In genomic region chr20:4117341-4117740, GRCh38 we compare ENCODE assay signal across 38 cellular contexts. TPM values are rescaled to one million over a fixed set of nuclear protein-coding genes. Genes with fewer than 3 reads are reported as not detected.
"Had no signal": no experiment of that assay in that cellular context is flagged by ENCODE, and none has a peak within 500 bp of the region (broad histone marks: within the 10 kb centered on the region; RNA-seq: fewer than 3 reads in every experiment).

No MANE protein-coding gene starts in this region.

- H3K4me3 ChIP-seq: ascending aorta, cardiac muscle cell had no signal

- H3K4me3 Mint-ChIP-seq: activated B cell treated with CpG ODN at 0.5 μM for 24 hours; activated CD4-positive, alpha-beta memory T cell treated with anti-CD3 and anti-CD28 coated beads for 36 hours; activated CD4-positive, alpha-beta T cell treated with anti-CD3 and anti-CD28 coated beads, Interleukin-2, amount 10 ng/mL, durations not matched to agents 24 days and 14 days; activated CD8-positive, alpha-beta T cell treated with anti-CD3 and anti-CD28 coated beads for 36 hours; activated naive CD4-positive, alpha-beta T cell treated with anti-CD3 and anti-CD28 coated beads for 36 hours; activated naive CD8-positive, alpha-beta T cell treated with anti-CD3 and anti-CD28 coated beads for 36 hours; activated T-cell treated with anti-CD3 and anti-CD28 coated beads, Interleukin-2, amount 50 U/mL, for 4 hours; activated T-cell treated with anti-CD3 and anti-CD28 coated beads, Interleukin-2, amount 50 U/mL, for 72 hours; activated T-helper 1 cell treated with anti-CD3 and anti-CD28 coated beads, Interleukin-12 subunit alpha, Interleukin-12 subunit beta, Interleukin-2, Interleukin-4 antibody, amounts not matched to agents 30 ng/mL and 10 ng/mL and 1 ng/mL, durations not matched to agents 14 hours and 24 hours and 36 hours; activated T-helper 17 cell treated with anti-CD3 and anti-CD28 coated beads, Interleukin-2, amount 50 U/mL, for 72 hours; brain; central memory CD8-positive, alpha-beta T cell; T-helper 1 cell treated with Interleukin-12 subunit alpha and Interleukin-12 subunit beta and Interleukin-4 antibody, amounts not matched to agents 30 μg/mL and 1 μg/mL, for 36 hours; T-helper 2 cell treated with Interferon-gamma antibody and Interleukin-4, amounts not matched to agents 5 μg/mL and 100 μg/mL, for 36 hours had no signal

- H3K4me1 Mint-ChIP-seq: central memory CD8-positive, alpha-beta T cell had no signal

- H3K27ac ChIP-seq: ascending aorta, cardiac muscle cell, VCaP had no signal

- H3K36me3 ChIP-seq: ascending aorta, cardiac muscle cell had no signal

- ATAC-seq: activated CD8-positive, alpha-beta T cell treated with anti-CD3 and anti-CD28 coated beads for 36 hours; activated naive CD4-positive, alpha-beta T cell treated with anti-CD3 and anti-CD28 coated beads, Interleukin-2, amount 50 U/mL, for 72 hours; activated T-cell treated with anti-CD3 and anti-CD28 coated beads, Interleukin-2, amount 50 U/mL, for 4 hours; activated T-cell treated with anti-CD3 and anti-CD28 coated beads, Interleukin-2, amount 50 U/mL, for 72 hours; activated T-helper 17 cell treated with anti-CD3 and anti-CD28 coated beads, Interleukin-2, amount 50 U/mL, for 72 hours had no signal

- H3K27ac Mint-ChIP-seq: activated B cell treated with CpG ODN at 0.5 μM for 24 hours; activated CD4-positive, alpha-beta memory T cell treated with anti-CD3 and anti-CD28 coated beads for 36 hours; activated CD4-positive, alpha-beta T cell treated with anti-CD3 and anti-CD28 coated beads, Interleukin-2, amount 10 ng/mL, durations not matched to agents 24 days and 14 days; activated CD8-positive, alpha-beta T cell treated with anti-CD3 and anti-CD28 coated beads for 36 hours; activated naive CD4-positive, alpha-beta T cell treated with anti-CD3 and anti-CD28 coated beads for 36 hours; activated naive CD4-positive, alpha-beta T cell treated with anti-CD3 and anti-CD28 coated beads, Interleukin-2, amount 50 U/mL, for 72 hours; activated naive CD8-positive, alpha-beta T cell treated with anti-CD3 and anti-CD28 coated beads for 36 hours; activated T-cell treated with anti-CD3 and anti-CD28 coated beads, Interleukin-2, amount 50 U/mL, for 72 hours; activated T-helper 1 cell treated with anti-CD3 and anti-CD28 coated beads, Interleukin-12 subunit alpha, Interleukin-12 subunit beta, Interleukin-2, Interleukin-4 antibody, amounts not matched to agents 30 ng/mL and 10 ng/mL and 1 ng/mL, durations not matched to agents 14 hours and 24 hours and 36 hours; activated T-helper 17 cell treated with anti-CD3 and anti-CD28 coated beads, Interleukin-2, amount 50 U/mL, for 72 hours; brain; T-helper 1 cell treated with Interleukin-12 subunit alpha and Interleukin-12 subunit beta and Interleukin-4 antibody, amounts not matched to agents 30 μg/mL and 1 μg/mL, for 36 hours; T-helper 2 cell treated with Interferon-gamma antibody and Interleukin-4, amounts not matched to agents 5 μg/mL and 100 μg/mL, for 36 hours had no signal

- DNase-seq: activated B cell treated with CpG ODN at 0.5 μM for 24 hours; activated CD4-positive, alpha-beta memory T cell treated with anti-CD3 and anti-CD28 coated beads for 36 hours; activated CD4-positive, alpha-beta T cell treated with anti-CD3 and anti-CD28 coated beads for 4 hours; activated CD4-positive, alpha-beta T cell treated with anti-CD3 and anti-CD28 coated beads, Interleukin-2, amount 10 ng/mL, durations not matched to agents 24 days and 14 days; activated CD4-positive, alpha-beta T cell treated with anti-CD3 and anti-CD28 coated beads, Interleukin-2, amount 50 U/mL, for 1 hour; activated CD4-positive, alpha-beta T cell treated with anti-CD3 and anti-CD28 coated beads, Interleukin-2, amount 50 U/mL, for 4 hours; activated CD4-positive, CD25-positive, alpha-beta regulatory T cell treated with anti-CD3 and anti-CD28 coated beads, Interleukin-2, amount 50 U/mL, for 72 hours; activated CD8-positive, alpha-beta memory T cell treated with anti-CD3 and anti-CD28 coated beads, Interleukin-2, amount 50 U/mL, for 4 hours; activated CD8-positive, alpha-beta T cell treated with anti-CD3 and anti-CD28 coated beads for 36 hours; activated effector memory CD4-positive, alpha-beta T cell treated with anti-CD3 and anti-CD28 coated beads, Interleukin-2, amount 50 U/mL, for 16 hours; activated gamma-delta T cell treated with Interleukin-2 at 50 U/mL for 16 hours; activated naive CD4-positive, alpha-beta T cell; activated naive CD4-positive, alpha-beta T cell treated with anti-CD3 and anti-CD28 coated beads for 36 hours; activated naive CD4-positive, alpha-beta T cell treated with anti-CD3 and anti-CD28 coated beads, Interleukin-2, amount 50 U/mL, for 16 hours; activated naive CD8-positive, alpha-beta T cell treated with anti-CD3 and anti-CD28 coated beads for 36 hours; activated T-cell treated with anti-CD3 and anti-CD28 coated beads for 4 hours; activated T-cell treated with anti-CD3 and anti-CD28 coated beads, Interleukin-2, amount 50 U/mL, for 1 hour; activated T-cell treated with anti-CD3 and anti-CD28 coated beads, Interleukin-2, amount 50 U/mL, for 4 hours; activated T-cell treated with anti-CD3 and anti-CD28 coated beads, Interleukin-2, amount 50 U/mL, for 72 hours; amygdala; anterior cingulate cortex; caudate nucleus; cerebellar nuclear complex; T-helper 1 cell; T-helper 2 cell; T-helper 9 cell had no signal

- FAIRE-seq: bronchial epithelial cell, TTC549 had no signal

- H3K9me3 ChIP-seq: ascending aorta had no signal

- H3K9me3 Mint-ChIP-seq: activated B cell treated with CpG ODN at 0.5 μM for 24 hours; activated CD4-positive, alpha-beta memory T cell treated with anti-CD3 and anti-CD28 coated beads for 36 hours; activated CD4-positive, alpha-beta T cell treated with anti-CD3 and anti-CD28 coated beads, Interleukin-2, amount 10 ng/mL, durations not matched to agents 24 days and 14 days; activated CD8-positive, alpha-beta T cell treated with anti-CD3 and anti-CD28 coated beads for 36 hours; activated naive CD4-positive, alpha-beta T cell treated with anti-CD3 and anti-CD28 coated beads for 36 hours; activated naive CD4-positive, alpha-beta T cell treated with anti-CD3 and anti-CD28 coated beads, Interleukin-2, amount 50 U/mL, for 72 hours; activated naive CD8-positive, alpha-beta T cell treated with anti-CD3 and anti-CD28 coated beads for 36 hours; activated T-cell treated with anti-CD3 and anti-CD28 coated beads, Interleukin-2, amount 50 U/mL, for 4 hours; activated T-cell treated with anti-CD3 and anti-CD28 coated beads, Interleukin-2, amount 50 U/mL, for 72 hours; activated T-helper 1 cell treated with anti-CD3 and anti-CD28 coated beads, Interleukin-12 subunit alpha, Interleukin-12 subunit beta, Interleukin-2, Interleukin-4 antibody, amounts not matched to agents 30 ng/mL and 10 ng/mL and 1 ng/mL, durations not matched to agents 14 hours and 24 hours and 36 hours; activated T-helper 17 cell treated with anti-CD3 and anti-CD28 coated beads, Interleukin-2, amount 50 U/mL, for 72 hours; central memory CD8-positive, alpha-beta T cell; T-helper 1 cell treated with Interleukin-12 subunit alpha and Interleukin-12 subunit beta and Interleukin-4 antibody, amounts not matched to agents 30 μg/mL and 1 μg/mL, for 36 hours; T-helper 2 cell treated with Interferon-gamma antibody and Interleukin-4, amounts not matched to agents 5 μg/mL and 100 μg/mL, for 36 hours had no signal

- H3K36me3 Mint-ChIP-seq: activated CD4-positive, alpha-beta memory T cell treated with anti-CD3 and anti-CD28 coated beads for 36 hours; activated naive CD4-positive, alpha-beta T cell treated with anti-CD3 and anti-CD28 coated beads, Interleukin-2, amount 50 U/mL, for 72 hours; activated naive CD8-positive, alpha-beta T cell treated with anti-CD3 and anti-CD28 coated beads for 36 hours; brain had no signal

- H3K27me3 ChIP-seq: ascending aorta, cardiac muscle cell had no signal

RNA-seq across cellular contexts. Expression of gene SMOX, which starts 31.3 kb away (rescaled TPM):
- total RNA-seq: activated B cell treated with CpG ODN at 0.5 μM for 24 hours had no signal
